Comparison of ENCODE assay signal across 2 cellular contexts in the genomic region with DNA sequence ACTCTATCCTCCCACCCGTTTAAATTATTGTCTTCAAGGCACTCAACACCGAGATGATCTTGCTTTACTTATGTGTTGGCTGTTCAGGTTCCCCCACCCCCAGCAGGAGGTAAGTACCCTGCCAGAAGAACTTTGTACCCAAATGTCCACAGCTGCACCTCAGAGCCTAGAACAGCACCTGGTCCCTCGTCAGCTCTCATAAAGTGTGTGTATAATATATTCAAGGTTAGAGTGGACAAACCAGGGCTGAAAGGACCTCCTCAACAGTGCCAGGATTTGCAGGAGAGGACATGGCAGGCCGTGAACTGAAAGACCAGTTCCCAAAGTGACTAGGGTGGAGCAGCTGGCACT.
TF ChIP-seq lines count a peak whose summit lies in the region.

No MANE protein-coding gene starts in this region.

TF ChIP-seq in A549, 52 proteins besides CTCF, POLR2A, EP300 and RAD21:
- TF ChIP-seq PHF8 (IDR thresholded peaks at IDR 0.05; ENCODE audit: borderline replicate concordance, low read depth) (no peak), ZNF302 (CRISPR knock-in tag; IDR thresholded peaks at IDR 0.05) (no peak), EHMT2 (IDR thresholded peaks at IDR 0.05; ENCODE audit: low read depth) (no peak), TP53 (CRISPR knock-in tag; IDR thresholded peaks at IDR 0.05) (no peak), HOXB5 (CRISPR knock-in tag; IDR thresholded peaks at IDR 0.05) (no peak), HOXA7 (CRISPR knock-in tag; IDR thresholded peaks at IDR 0.05) (no peak), HOXB13 (CRISPR knock-in tag; IDR thresholded peaks at IDR 0.05; ENCODE audit: low read depth) (no peak), MYC (IDR thresholded peaks at IDR 0.05; ENCODE audit: borderline replicate concordance, low read length) (no peak), MAZ (IDR thresholded peaks at IDR 0.05; ENCODE audit: borderline replicate concordance, low read depth, low read length) (no peak), ZSCAN20 (CRISPR knock-in tag; IDR thresholded peaks at IDR 0.05) (no peak), JUN (IDR thresholded peaks at IDR 0.05) (no peak), FOSL2 (IDR thresholded peaks at IDR 0.05) (no peak), FOSL2 (CRISPR knock-in tag; IDR thresholded peaks at IDR 0.05) (no peak), NPAS2 (CRISPR knock-in tag; IDR thresholded peaks at IDR 0.05; ENCODE audit: borderline replicate concordance) (no peak), RCOR1 (IDR thresholded peaks at IDR 0.05; ENCODE audit: low read depth, low read length) (no peak), FOSB (CRISPR knock-in tag; IDR thresholded peaks at IDR 0.05) (no peak), FOXS1 (CRISPR knock-in tag; IDR thresholded peaks at IDR 0.05) (no peak), BHLHE40 (IDR thresholded peaks at IDR 0.05; ENCODE audit: low read depth, low read length) (no peak), KDM5A (IDR thresholded peaks at IDR 0.05) (no peak), RARB (CRISPR knock-in tag; IDR thresholded peaks at IDR 0.05) (no peak)
- TF ChIP-seq, protein P1, sequence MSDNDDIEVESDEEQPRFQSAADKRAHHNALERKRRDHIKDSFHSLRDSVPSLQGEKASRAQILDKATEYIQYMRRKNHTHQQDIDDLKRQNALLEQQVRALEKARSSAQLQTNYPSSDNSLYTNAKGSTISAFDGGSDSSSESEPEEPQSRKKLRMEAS (IDR thresholded peaks at IDR 0.05), result no peak

TF ChIP-seq in GM23338, 12 proteins besides CTCF, POLR2A, EP300 and RAD21:
- TF ChIP-seq, protein P2, sequence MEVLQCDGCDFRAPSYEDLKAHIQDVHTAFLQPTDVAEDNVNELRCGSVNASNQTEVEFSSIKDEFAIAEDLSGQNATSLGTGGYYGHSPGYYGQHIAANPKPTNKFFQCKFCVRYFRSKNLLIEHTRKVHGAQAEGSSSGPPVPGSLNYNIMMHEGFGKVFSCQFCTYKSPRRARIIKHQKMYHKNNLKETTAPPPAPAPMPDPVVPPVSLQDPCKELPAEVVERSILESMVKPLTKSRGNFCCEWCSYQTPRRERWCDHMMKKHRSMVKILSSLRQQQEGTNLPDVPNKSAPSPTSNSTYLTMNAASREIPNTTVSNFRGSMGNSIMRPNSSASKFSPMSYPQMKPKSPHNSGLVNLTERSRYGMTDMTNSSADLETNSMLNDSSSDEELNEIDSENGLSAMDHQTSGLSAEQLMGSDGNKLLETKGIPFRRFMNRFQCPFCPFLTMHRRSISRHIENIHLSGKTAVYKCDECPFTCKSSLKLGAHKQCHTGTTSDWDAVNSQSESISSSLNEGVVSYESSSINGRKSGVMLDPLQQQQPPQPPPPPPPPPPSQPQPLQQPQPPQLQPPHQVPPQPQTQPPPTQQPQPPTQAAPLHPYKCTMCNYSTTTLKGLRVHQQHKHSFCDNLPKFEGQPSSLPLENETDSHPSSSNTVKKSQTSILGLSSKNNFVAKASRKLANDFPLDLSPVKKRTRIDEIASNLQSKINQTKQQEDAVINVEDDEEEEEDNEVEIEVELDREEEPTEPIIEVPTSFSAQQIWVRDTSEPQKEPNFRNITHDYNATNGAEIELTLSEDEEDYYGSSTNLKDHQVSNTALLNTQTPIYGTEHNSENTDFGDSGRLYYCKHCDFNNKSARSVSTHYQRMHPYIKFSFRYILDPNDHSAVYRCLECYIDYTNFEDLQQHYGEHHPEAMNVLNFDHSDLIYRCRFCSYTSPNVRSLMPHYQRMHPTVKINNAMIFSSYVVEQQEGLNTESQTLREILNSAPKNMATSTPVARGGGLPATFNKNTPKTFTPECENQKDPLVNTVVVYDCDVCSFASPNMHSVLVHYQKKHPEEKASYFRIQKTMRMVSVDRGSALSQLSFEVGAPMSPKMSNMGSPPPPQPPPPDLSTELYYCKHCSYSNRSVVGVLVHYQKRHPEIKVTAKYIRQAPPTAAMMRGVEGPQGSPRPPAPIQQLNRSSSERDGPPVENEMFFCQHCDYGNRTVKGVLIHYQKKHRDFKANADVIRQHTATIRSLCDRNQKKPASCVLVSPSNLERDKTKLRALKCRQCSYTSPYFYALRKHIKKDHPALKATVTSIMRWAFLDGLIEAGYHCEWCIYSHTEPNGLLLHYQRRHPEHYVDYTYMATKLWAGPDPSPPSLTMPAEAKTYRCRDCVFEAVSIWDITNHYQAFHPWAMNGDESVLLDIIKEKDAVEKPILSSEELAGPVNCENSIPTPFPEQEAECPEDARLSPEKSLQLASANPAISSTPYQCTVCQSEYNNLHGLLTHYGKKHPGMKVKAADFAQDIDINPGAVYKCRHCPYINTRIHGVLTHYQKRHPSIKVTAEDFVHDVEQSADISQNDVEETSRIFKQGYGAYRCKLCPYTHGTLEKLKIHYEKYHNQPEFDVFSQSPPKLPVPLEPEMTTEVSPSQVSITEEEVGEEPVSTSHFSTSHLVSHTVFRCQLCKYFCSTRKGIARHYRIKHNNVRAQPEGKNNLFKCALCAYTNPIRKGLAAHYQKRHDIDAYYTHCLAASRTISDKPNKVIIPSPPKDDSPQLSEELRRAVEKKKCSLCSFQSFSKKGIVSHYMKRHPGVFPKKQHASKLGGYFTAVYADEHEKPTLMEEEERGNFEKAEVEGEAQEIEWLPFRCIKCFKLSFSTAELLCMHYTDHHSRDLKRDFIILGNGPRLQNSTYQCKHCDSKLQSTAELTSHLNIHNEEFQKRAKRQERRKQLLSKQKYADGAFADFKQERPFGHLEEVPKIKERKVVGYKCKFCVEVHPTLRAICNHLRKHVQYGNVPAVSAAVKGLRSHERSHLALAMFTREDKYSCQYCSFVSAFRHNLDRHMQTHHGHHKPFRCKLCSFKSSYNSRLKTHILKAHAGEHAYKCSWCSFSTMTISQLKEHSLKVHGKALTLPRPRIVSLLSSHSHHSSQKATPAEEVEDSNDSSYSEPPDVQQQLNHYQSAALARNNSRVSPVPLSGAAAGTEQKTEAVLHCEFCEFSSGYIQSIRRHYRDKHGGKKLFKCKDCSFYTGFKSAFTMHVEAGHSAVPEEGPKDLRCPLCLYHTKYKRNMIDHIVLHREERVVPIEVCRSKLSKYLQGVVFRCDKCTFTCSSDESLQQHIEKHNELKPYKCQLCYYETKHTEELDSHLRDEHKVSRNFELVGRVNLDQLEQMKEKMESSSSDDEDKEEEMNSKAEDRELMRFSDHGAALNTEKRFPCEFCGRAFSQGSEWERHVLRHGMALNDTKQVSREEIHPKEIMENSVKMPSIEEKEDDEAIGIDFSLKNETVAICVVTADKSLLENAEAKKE (CRISPR knock-in tag; IDR thresholded peaks at IDR 0.05), result no peak
- TF ChIP-seq STAT1 (IDR thresholded peaks at IDR 0.05; ENCODE audit: unreplicated experiment) (no peak), ZNF331 (CRISPR knock-in tag; IDR thresholded peaks at IDR 0.05; ENCODE audit: low read depth) (no peak), EZH2 (IDR thresholded peaks at IDR 0.05; ENCODE audit: low read depth, unreplicated experiment) (peak; percentile 17), CREB1 (CRISPR knock-in tag; IDR thresholded peaks at IDR 0.05; ENCODE audit: low read depth) (no peak), NANOG (IDR thresholded peaks at IDR 0.05; ENCODE audit: borderline replicate concordance) (no peak)
- TF ChIP-seq, protein P3, sequence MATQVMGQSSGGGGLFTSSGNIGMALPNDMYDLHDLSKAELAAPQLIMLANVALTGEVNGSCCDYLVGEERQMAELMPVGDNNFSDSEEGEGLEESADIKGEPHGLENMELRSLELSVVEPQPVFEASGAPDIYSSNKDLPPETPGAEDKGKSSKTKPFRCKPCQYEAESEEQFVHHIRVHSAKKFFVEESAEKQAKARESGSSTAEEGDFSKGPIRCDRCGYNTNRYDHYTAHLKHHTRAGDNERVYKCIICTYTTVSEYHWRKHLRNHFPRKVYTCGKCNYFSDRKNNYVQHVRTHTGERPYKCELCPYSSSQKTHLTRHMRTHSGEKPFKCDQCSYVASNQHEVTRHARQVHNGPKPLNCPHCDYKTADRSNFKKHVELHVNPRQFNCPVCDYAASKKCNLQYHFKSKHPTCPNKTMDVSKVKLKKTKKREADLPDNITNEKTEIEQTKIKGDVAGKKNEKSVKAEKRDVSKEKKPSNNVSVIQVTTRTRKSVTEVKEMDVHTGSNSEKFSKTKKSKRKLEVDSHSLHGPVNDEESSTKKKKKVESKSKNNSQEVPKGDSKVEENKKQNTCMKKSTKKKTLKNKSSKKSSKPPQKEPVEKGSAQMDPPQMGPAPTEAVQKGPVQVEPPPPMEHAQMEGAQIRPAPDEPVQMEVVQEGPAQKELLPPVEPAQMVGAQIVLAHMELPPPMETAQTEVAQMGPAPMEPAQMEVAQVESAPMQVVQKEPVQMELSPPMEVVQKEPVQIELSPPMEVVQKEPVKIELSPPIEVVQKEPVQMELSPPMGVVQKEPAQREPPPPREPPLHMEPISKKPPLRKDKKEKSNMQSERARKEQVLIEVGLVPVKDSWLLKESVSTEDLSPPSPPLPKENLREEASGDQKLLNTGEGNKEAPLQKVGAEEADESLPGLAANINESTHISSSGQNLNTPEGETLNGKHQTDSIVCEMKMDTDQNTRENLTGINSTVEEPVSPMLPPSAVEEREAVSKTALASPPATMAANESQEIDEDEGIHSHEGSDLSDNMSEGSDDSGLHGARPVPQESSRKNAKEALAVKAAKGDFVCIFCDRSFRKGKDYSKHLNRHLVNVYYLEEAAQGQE (IDR thresholded peaks at IDR 0.05; ENCODE audit: unreplicated experiment), result no peak
- TF ChIP-seq, protein P4, sequence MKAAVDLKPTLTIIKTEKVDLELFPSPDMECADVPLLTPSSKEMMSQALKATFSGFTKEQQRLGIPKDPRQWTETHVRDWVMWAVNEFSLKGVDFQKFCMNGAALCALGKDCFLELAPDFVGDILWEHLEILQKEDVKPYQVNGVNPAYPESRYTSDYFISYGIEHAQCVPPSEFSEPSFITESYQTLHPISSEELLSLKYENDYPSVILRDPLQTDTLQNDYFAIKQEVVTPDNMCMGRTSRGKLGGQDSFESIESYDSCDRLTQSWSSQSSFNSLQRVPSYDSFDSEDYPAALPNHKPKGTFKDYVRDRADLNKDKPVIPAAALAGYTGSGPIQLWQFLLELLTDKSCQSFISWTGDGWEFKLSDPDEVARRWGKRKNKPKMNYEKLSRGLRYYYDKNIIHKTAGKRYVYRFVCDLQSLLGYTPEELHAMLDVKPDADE (IDR thresholded peaks at IDR 0.05), result no peak
